In the genomic region with DNA sequence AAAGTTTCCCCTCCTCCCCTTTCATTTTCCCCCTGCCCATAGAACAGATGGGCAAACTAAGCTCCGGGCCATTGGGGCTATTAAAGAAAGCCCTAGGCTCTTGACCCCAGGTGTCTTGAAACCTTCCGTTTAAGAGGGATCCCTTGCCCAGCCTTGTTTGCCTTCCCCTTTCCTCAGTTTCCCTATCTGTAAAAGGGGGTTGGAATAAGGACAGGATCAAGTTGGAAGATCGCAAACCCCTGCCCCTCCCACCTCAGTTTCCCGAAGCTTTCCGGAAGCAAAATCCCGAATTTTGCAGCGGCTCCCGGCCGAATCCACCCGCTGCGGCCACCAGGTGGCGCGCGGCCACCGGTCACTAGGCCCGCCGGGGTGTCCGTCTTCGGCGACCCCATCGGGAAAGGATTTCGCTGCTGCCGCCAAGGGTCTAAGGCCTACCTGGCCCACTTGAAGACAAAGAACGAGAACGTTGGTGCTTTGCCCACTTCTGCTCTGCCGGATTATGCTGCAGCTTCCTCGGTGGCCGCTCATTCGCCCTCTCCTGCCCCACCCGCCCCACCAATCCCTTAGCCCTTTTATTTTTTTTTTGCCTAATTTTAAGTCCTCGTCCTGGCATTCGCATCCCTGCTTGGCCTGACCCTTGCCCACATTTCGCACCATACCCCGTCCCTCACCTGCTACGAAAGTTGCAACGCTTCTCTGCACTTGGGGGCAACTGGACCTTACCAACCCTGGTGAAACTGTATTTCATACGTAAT, we compare ENCODE assay signal across 8 cellular contexts. TPM values are rescaled to one million over a fixed set of nuclear protein-coding genes. Genes with fewer than 3 reads are reported as not detected.
DNase-seq lines count a peak whose midpoint lies in the region; ATAC-seq, FAIRE-seq and TF ChIP-seq lines count a peak whose summit lies in the region.

No MANE protein-coding gene starts in this region.

- POLR2A ChIA-PET in naive thymus-derived CD8-positive, alpha-beta T cell (lab: Charles Lee): interaction anchor here (1.1 to 3.1 kb wide), 7 partner anchors 79 to 122 kb away, joined by 3 to 25 read pairs (median 4); a partner anchor contains a TSS

- H3K4me1 Mint-ChIP-seq in activated T-helper 17 cell treated with anti-CD3 and anti-CD28 coated beads, Interleukin-2, amount 50 U/mL, for 72 hours: peaks cover 32% of the 10 kb centered on the region
- H3K4me1 Mint-ChIP-seq in naive thymus-derived CD8-positive, alpha-beta T cell: peaks cover 25 to 50% (median 44%) of the 10 kb centered on the region in 4 donors

- H3K36me3 Mint-ChIP-seq in activated T-helper 17 cell treated with anti-CD3 and anti-CD28 coated beads, Interleukin-2, amount 50 U/mL, for 72 hours (ENCODE audit: low read depth): peaks cover 9% of the 10 kb centered on the region
- H3K36me3 Mint-ChIP-seq in naive thymus-derived CD8-positive, alpha-beta T cell: no peaks in the 10 kb centered on the region

- TF ChIP-seq CTCF in foreskin fibroblast (IDR thresholded peaks at IDR 0.05; ENCODE audit: low read depth, low read length) (peak; percentile 78), upper lobe of right lung (IDR thresholded peaks at IDR 0.05) (peak; percentile 95)

- DNase-seq in AG08396 (ENCODE audit: low spot score): peak; percentile 85
- DNase-seq in GM12891 (ENCODE audit: insufficient read length, low spot score): no peak
- peak; percentile 9 for DNase-seq in NCI-H446 treated with DMSO at 0.1 percent for 48 hours (lab: John Stamatoyannopoulos, UW)
- DNase-seq in foreskin fibroblast: peak; percentile 45 to 83
- DNase-seq in naive thymus-derived CD8-positive, alpha-beta T cell: peak in 5 of 10 donors; percentile 20 to 37 (median 23)
- DNase-seq in upper lobe of right lung: peak; percentile 86

- H3K27me3 ChIP-seq in upper lobe of right lung: peaks cover 28% of the 10 kb centered on the region

- no peaks in the 10 kb centered on the region for H3K9me3 ChIP-seq in upper lobe of right lung

- H3K4me1 ChIP-seq in upper lobe of right lung: peaks cover 11% of the 10 kb centered on the region

- peak overlapping the region; percentile 88 for H3K4me3 Mint-ChIP-seq in activated T-helper 17 cell treated with anti-CD3 and anti-CD28 coated beads, Interleukin-2, amount 50 U/mL, for 72 hours
- peak overlapping the region; percentile 84 to 94 (median 91) for H3K4me3 Mint-ChIP-seq in naive thymus-derived CD8-positive, alpha-beta T cell

- TF ChIP-seq POLR2A in GM12891 (IDR thresholded peaks at IDR 0.05; ENCODE audit: low read depth, low read length): no peak

- ATAC-seq in activated T-helper 17 cell treated with anti-CD3 and anti-CD28 coated beads, Interleukin-2, amount 50 U/mL, for 72 hours (replicated peaks): no peak
- no peak for ATAC-seq in naive thymus-derived CD8-positive, alpha-beta T cell
- ATAC-seq in upper lobe of right lung (peak; percentile 45), GM19023 (IDR thresholded peaks at IDR 0.05; ENCODE audit: unreplicated experiment) (no peak)

- H3K27ac Mint-ChIP-seq in activated T-helper 17 cell treated with anti-CD3 and anti-CD28 coated beads, Interleukin-2, amount 50 U/mL, for 72 hours: peak overlapping the region; percentile 87
- H3K27ac Mint-ChIP-seq in naive thymus-derived CD8-positive, alpha-beta T cell: peak overlapping the region in 6 of 10 donors; percentile 43 to 93 (median 78)

- no peaks in the 10 kb centered on the region for H3K36me3 ChIP-seq in upper lobe of right lung

- intact Hi-C loops in upper lobe of right lung (cut with DNase I): loop anchor here (2.0 kb wide), 1 partner anchor 81 kb away; a partner anchor contains a TSS

- no peaks in the 10 kb centered on the region for H3K9me3 Mint-ChIP-seq in activated T-helper 17 cell treated with anti-CD3 and anti-CD28 coated beads, Interleukin-2, amount 50 U/mL, for 72 hours
- no peaks in the 10 kb centered on the region for H3K9me3 Mint-ChIP-seq in naive thymus-derived CD8-positive, alpha-beta T cell

- peak overlapping the region; percentile 73 for H3K27ac ChIP-seq in upper lobe of right lung

- peaks cover 49% of the 10 kb centered on the region for H3K27me3 Mint-ChIP-seq in activated T-helper 17 cell treated with anti-CD3 and anti-CD28 coated beads, Interleukin-2, amount 50 U/mL, for 72 hours
- peaks cover 54 to 85% (median 60%) of the 10 kb centered on the region in 5 donors for H3K27me3 Mint-ChIP-seq in naive thymus-derived CD8-positive, alpha-beta T cell

- peak; percentile 59 for FAIRE-seq in GM12891 (lab: Jason Lieb, UNC)

- peak overlapping the region; percentile 61 to 62 for H3K4me3 ChIP-seq in foreskin fibroblast (ENCODE audit: low read depth in 1 of 2, low read length in 2 of 2)
- H3K4me3 ChIP-seq in upper lobe of right lung: peak overlapping the region; percentile 84

TF ChIP-seq in GM12891, 5 proteins besides CTCF, POLR2A, EP300 and RAD21:
- TF ChIP-seq PAX5 (IDR thresholded peaks at IDR 0.05; ENCODE audit: insufficient read depth, low read length, severe bottlenecking) (no peak), SPI1 (IDR thresholded peaks at IDR 0.05; ENCODE audit: low read depth, low read length) (no peak), POLR2AphosphoS5 (IDR thresholded peaks at IDR 0.05; ENCODE audit: low read depth, low read length) (no peak), TAF1 (IDR thresholded peaks at IDR 0.05; ENCODE audit: low read depth, low read length) (no peak), POU2F2 (IDR thresholded peaks at IDR 0.05; ENCODE audit: low read depth, low read length) (no peak)

RNA-seq across cellular contexts. Expression of a gene that starts 0.9 kb away (rescaled TPM):
- 2.0 TPM for polyA plus RNA-seq in GM12891 (2012; ENCODE audit: low read depth, missing spikeins)
- total RNA-seq in activated T-helper 17 cell treated with anti-CD3 and anti-CD28 coated beads, Interleukin-2, amount 50 U/mL, for 72 hours: 1 to 10 TPM in 1 of 2 donors, under 1 TPM in 1; 0.98 to 1.2 TPM
- total RNA-seq in naive thymus-derived CD8-positive, alpha-beta T cell: under 1 TPM in 1 of 2 experiments, not detected in 1; 0.05 TPM
- polyA plus RNA-seq in naive thymus-derived CD8-positive, alpha-beta T cell: not detected
- 4.0 TPM for total RNA-seq in upper lobe of right lung

RNA-seq across cellular contexts. Expression of a gene that starts 4.9 kb away (rescaled TPM):
- 0.27 TPM for polyA plus RNA-seq in GM12891 (2012; ENCODE audit: low read depth, missing spikeins)
- total RNA-seq in activated T-helper 17 cell treated with anti-CD3 and anti-CD28 coated beads, Interleukin-2, amount 50 U/mL, for 72 hours: not detected
- total RNA-seq in naive thymus-derived CD8-positive, alpha-beta T cell: under 1 TPM in 1 of 2 experiments, not detected in 1; 0.05 TPM
- not detected for polyA plus RNA-seq in naive thymus-derived CD8-positive, alpha-beta T cell
- 39.5 TPM for total RNA-seq in upper lobe of right lung

Comparison
In these comparisons a context has a peak if more than half of its experiments do, and no peak if none do; other contexts are left out.
1. RNA of a gene that starts 4.9 kb away (total RNA-seq): 39.5 TPM in upper lobe of right lung (single experiment); 0.05 TPM in naive thymus-derived CD8-positive, alpha-beta T cell and not detected in activated T-helper 17 cell treated with anti-CD3 and anti-CD28 coated beads, Interleukin-2, amount 50 U/mL, for 72 hours; every median in the first group is over 10 times any median in the second.